9 cellular contexts compared by ENCODE assay signal in genomic region chr17:81488276-81488860, GRCh38. TPM values are rescaled to one million over a fixed set of nuclear protein-coding genes. Genes with fewer than 3 reads are reported as not detected.
DNase-seq lines count a peak whose midpoint lies in the region; ATAC-seq, FAIRE-seq and TF ChIP-seq lines count a peak whose summit lies in the region.
"Had no signal": no experiment of that assay in that cellular context is flagged by ENCODE, and none has a peak within 500 bp of the region (broad histone marks: within the 10 kb centered on the region; RNA-seq: fewer than 3 reads in every experiment).

No MANE protein-coding gene starts in this region.

- TF ChIP-seq CTCF in adrenal gland (IDR thresholded peaks at IDR 0.05) (no peak), tibial artery (IDR thresholded peaks at IDR 0.05) (no peak)

- ATAC-seq in activated T-cell treated with anti-CD3 and anti-CD28 coated beads, Interleukin-2, amount 50 U/mL, for 4 hours: peak; percentile 7 to 15

- DNase-seq in activated T-cell treated with anti-CD3 and anti-CD28 coated beads, Interleukin-2, amount 50 U/mL, for 4 hours: no peak
- DNase-seq in activated T-cell treated with anti-CD3 and anti-CD28 coated beads for 4 hours: no peak
- no peak for DNase-seq in adrenal gland
- no peak for DNase-seq in tibial artery
- DNase-seq in frontal cortex (ENCODE audit: low spot score in 2 of 2): no peak
- no peak for DNase-seq in NAMALWA (ENCODE audit: low spot score)
- no peak for DNase-seq in A172 (ENCODE audit: low spot score)

- no peaks in the 10 kb centered on the region for H3K9me3 Mint-ChIP-seq in activated T-cell treated with anti-CD3 and anti-CD28 coated beads, Interleukin-2, amount 50 U/mL, for 4 hours
- H3K9me3 Mint-ChIP-seq: naive B cell had no signal

- peak overlapping the region in 3 of 4 donors; percentile 24 to 68 (median 46) for H3K4me3 ChIP-seq in adrenal gland
- H3K4me3 ChIP-seq in tibial artery: peak overlapping the region; percentile 61 to 86

- no peak overlapping the region for H3K4me3 Mint-ChIP-seq in activated T-cell treated with anti-CD3 and anti-CD28 coated beads, Interleukin-2, amount 50 U/mL, for 4 hours

- H3K4me1 ChIP-seq in adrenal gland (replicated peaks in 1 of 2) (peaks cover 11 to 30% of the 10 kb centered on the region in 2 donors), tibial artery (peaks cover 0 to 42% (median 33%) of the 10 kb centered on the region in 4 donors)

- H3K4me1 Mint-ChIP-seq in activated T-cell treated with anti-CD3 and anti-CD28 coated beads, Interleukin-2, amount 50 U/mL, for 4 hours (ENCODE audit: low read depth): peaks cover 5% of the 10 kb centered on the region

- H3K36me3 ChIP-seq in adrenal gland (replicated peaks in 1 of 2) (no peaks in the 10 kb centered on the region), tibial artery (no peaks in the 10 kb centered on the region)

- H3K27ac ChIP-seq in adrenal gland (peak overlapping the region in 3 of 5 donors; percentile 60 to 87 (median 70)), layer of hippocampus (ENCODE audit: low read depth, low read length) (peak overlapping the region; percentile 68), tibial artery (peak overlapping the region; percentile 74 to 82)

- intact Hi-C loops in adrenal gland (cut with DNase I): loop anchor here (5.0 to 10.0 kb wide), 3 partner anchors 94 to 344 kb away; partner anchors contain the start of gene BAHCC1 (in 1 of the 2)
- intact Hi-C loops in tibial artery (cut with DNase I; ENCODE audit: low total_unique reads): no loop called here

- no peaks in the 10 kb centered on the region for H3K36me3 Mint-ChIP-seq in activated T-cell treated with anti-CD3 and anti-CD28 coated beads, Interleukin-2, amount 50 U/mL, for 4 hours (ENCODE audit: insufficient read depth)
- H3K36me3 Mint-ChIP-seq: naive B cell had no signal

- no peak for FAIRE-seq in frontal cortex (lab: Jason Lieb, UNC)

- TF ChIP-seq POLR2A in adrenal gland (IDR thresholded peaks at IDR 0.05): no peak

- H3K27me3 ChIP-seq in adrenal gland (no peaks in the 10 kb centered on the region), layer of hippocampus (ENCODE audit: control insufficient read depth, insufficient read depth, low read length) (no peaks in the 10 kb centered on the region), tibial artery (peaks cover 0 to 11% of the 10 kb centered on the region in 2 donors)

- H3K9me3 ChIP-seq in adrenal gland (replicated peaks in 1 of 3): no peaks in the 10 kb centered on the region
- no peaks in the 10 kb centered on the region for H3K9me3 ChIP-seq in tibial artery

- 9 to 47% (median 15%) methylated on average over 10 to 52 of the region's 52 CpGs; no CpG with 5 or more reads in 1 of the 4 donors for WGBS in adrenal gland, 4 donors

- H3K27me3 Mint-ChIP-seq in activated T-cell treated with anti-CD3 and anti-CD28 coated beads, Interleukin-2, amount 50 U/mL, for 4 hours (ENCODE audit: low read depth): peaks cover 10% of the 10 kb centered on the region

RNA-seq across cellular contexts. Expression of gene ACTG1, which starts 24.2 kb away (rescaled TPM):
- total RNA-seq in activated T-cell treated with anti-CD3 and anti-CD28 coated beads, Interleukin-2, amount 50 U/mL, for 4 hours: 1,000 to 10,000 TPM; 3,953 to 4,676 (median 4,016) TPM
- total RNA-seq in adrenal gland (1,000 to 10,000 TPM; 1,781 to 6,446 (median 2,486) TPM), frontal cortex (5,358 TPM)
- polyA plus RNA-seq in adrenal gland: 1,000 to 10,000 TPM in 2 of 3 donors, 100 to 1,000 TPM in 1; 828 to 1,140 (median 1,059) TPM
- total RNA-seq in A172 (2014; rRNA removed; shearing (Covaris generic)): 5,134 and 6,456 TPM in 2 replicates

RNA-seq across cellular contexts. Expression of gene FSCN2, which starts 39.8 kb away (rescaled TPM):
- total RNA-seq in activated T-cell treated with anti-CD3 and anti-CD28 coated beads, Interleukin-2, amount 50 U/mL, for 4 hours: under 1 TPM in 2 of 3 donors, not detected in 1; 0.33 to 0.58 TPM
- total RNA-seq in adrenal gland (1 to 10 TPM in 4 of 8 donors, under 1 TPM in 4; 0.39 to 1.9 (median 0.88) TPM), frontal cortex (4.9 TPM)
- 1 to 10 TPM in 1 of 3 donors, under 1 TPM in 1, not detected in 1; 0.51 to 1.7 TPM for polyA plus RNA-seq in adrenal gland
- total RNA-seq in A172 (2014; rRNA removed; shearing (Covaris generic)): 0.81 and 1.7 TPM in 2 replicates
